8 cellular contexts compared by ENCODE assay signal in genomic region chr10:73253226-73253557, GRCh38. TPM values are rescaled to one million over a fixed set of nuclear protein-coding genes. Genes with fewer than 3 reads are reported as not detected.
DNase-seq lines count a peak whose midpoint lies in the region; ATAC-seq, FAIRE-seq and TF ChIP-seq lines count a peak whose summit lies in the region.

No MANE protein-coding gene starts in this region.

- peak; percentile 30 for ATAC-seq in HG03354 (IDR thresholded peaks at IDR 0.05; ENCODE audit: poor library complexity, severe bottlenecking, unreplicated experiment)
- no peak for ATAC-seq in omental fat pad (ENCODE audit: low FRiP score)

- H3K36me3 ChIP-seq in kidney (ENCODE audit: control insufficient read depth in 1 of 2, insufficient read depth in 2 of 2, low read length in 2 of 2), result peaks cover 4 to 13% of the 10 kb centered on the region in 2 donors
- H3K36me3 ChIP-seq in thymus (ENCODE audit: control insufficient read depth, insufficient read depth), result peaks cover 4% of the 10 kb centered on the region

- H3K27ac Mint-ChIP-seq in activated naive CD8-positive, alpha-beta T cell treated with anti-CD3 and anti-CD28 coated beads for 36 hours, result peak overlapping the region; percentile 98

- no peaks in the 10 kb centered on the region for H3K9me3 Mint-ChIP-seq in activated naive CD8-positive, alpha-beta T cell treated with anti-CD3 and anti-CD28 coated beads for 36 hours

- WGBS in thymus, result under 1% methylated on average over 4 of the region's 4 CpGs

- peak overlapping the region; percentile 91 to 96 for H3K4me3 ChIP-seq in kidney (ENCODE audit: low read length in 2 of 2)
- H3K4me3 ChIP-seq in thymus (ENCODE audit: low read length), result peak overlapping the region; percentile 80

- H3K9me3 ChIP-seq in kidney (ENCODE audit: control insufficient read depth in 1 of 2, low read length in 2 of 2) (no peaks in the 10 kb centered on the region), thymus (ENCODE audit: control insufficient read depth) (no peaks in the 10 kb centered on the region)

- no peak overlapping the region for H3K27ac ChIP-seq in kidney (ENCODE audit: low read depth in 2 of 2, low read length in 2 of 2)
- no peak overlapping the region for H3K27ac ChIP-seq in thymus (ENCODE audit: low read depth)

- H3K4me1 Mint-ChIP-seq in activated naive CD8-positive, alpha-beta T cell treated with anti-CD3 and anti-CD28 coated beads for 36 hours, result peaks cover 42% of the 10 kb centered on the region

- peak overlapping the region; percentile 91 to 96 for H3K9ac ChIP-seq in kidney (ENCODE audit: low read length in 2 of 2)

- TF ChIP-seq CTCF in kidney (IDR thresholded peaks at IDR 0.05; ENCODE audit: borderline replicate concordance, extremely low read depth, insufficient read depth) (no peak), omental fat pad (IDR thresholded peaks at IDR 0.05) (no peak)

- H3K4me1 ChIP-seq in kidney (ENCODE audit: control insufficient read depth in 1 of 2, insufficient read depth in 1 of 2, low read depth in 1 of 2, low read length in 2 of 2) (peaks cover 2 to 9% of the 10 kb centered on the region in 2 donors), thymus (ENCODE audit: control insufficient read depth, insufficient read depth, low read length) (peaks cover 8% of the 10 kb centered on the region)

- H3K27me3 ChIP-seq in thymus (ENCODE audit: control insufficient read depth, insufficient read depth), result no peaks in the 10 kb centered on the region

- DNase-seq in ELF-1 (ENCODE audit: low read depth, low spot score) (peak; percentile 15), kidney (no peak), NCI-H1105 treated with DMSO at 0.1 percent for 48 hours (lab: John Stamatoyannopoulos, UW) (no peak), NK-92 (lab: John Stamatoyannopoulos, UW; ENCODE audit: unreplicated experiment) (no peak), omental fat pad (ENCODE audit: low spot score) (no peak)
- no peak for DNase-seq in activated naive CD8-positive, alpha-beta T cell treated with anti-CD3 and anti-CD28 coated beads for 36 hours

- no peaks in the 10 kb centered on the region for H3K27me3 Mint-ChIP-seq in activated naive CD8-positive, alpha-beta T cell treated with anti-CD3 and anti-CD28 coated beads for 36 hours

- FAIRE-seq in kidney (lab: Jason Lieb, UNC), result no peak

- intact Hi-C loops in kidney (cut with DNase I), result no loop called here

- peak overlapping the region; percentile 97 for H3K4me3 Mint-ChIP-seq in activated naive CD8-positive, alpha-beta T cell treated with anti-CD3 and anti-CD28 coated beads for 36 hours

- H3K36me3 Mint-ChIP-seq in activated naive CD8-positive, alpha-beta T cell treated with anti-CD3 and anti-CD28 coated beads for 36 hours, result peaks cover 38% of the 10 kb centered on the region

RNA-seq across cellular contexts. Expression of gene MRPS16, which starts 0.7 kb away (rescaled TPM):
- 100 to 1,000 TPM; 143 to 155 TPM for total RNA-seq in activated naive CD8-positive, alpha-beta T cell treated with anti-CD3 and anti-CD28 coated beads for 36 hours
- total RNA-seq in kidney, result 82.9 TPM
- polyA plus RNA-seq in kidney (ENCODE audit: insufficient read depth, low read depth, low replicate concordance), result 160 TPM
- 67.3 TPM for polyA plus RNA-seq in thymus
- 10 to 100 TPM; 35.8 to 47.9 (median 39.9) TPM for total RNA-seq in omental fat pad

RNA-seq across cellular contexts. Expression of gene DNAJC9, which starts 6.1 kb away (rescaled TPM):
- total RNA-seq in activated naive CD8-positive, alpha-beta T cell treated with anti-CD3 and anti-CD28 coated beads for 36 hours, result 10 to 100 TPM; 65.0 to 65.5 TPM
- total RNA-seq in kidney (13.9 TPM), omental fat pad (10 to 100 TPM in 2 of 4 donors, 1 to 10 TPM in 2; 5.9 to 14.8 (median 11.6) TPM)
- polyA plus RNA-seq in kidney (ENCODE audit: insufficient read depth, low read depth, low replicate concordance) (9.2 TPM), thymus (21.6 TPM)
